In genomic region chr7:139417478-139417877, GRCh38 we compare ENCODE assay signal across 14 cellular contexts. TPM values are rescaled to one million over a fixed set of nuclear protein-coding genes. Genes with fewer than 3 reads are reported as not detected.
A peak's percentile ranks its signal among the peaks of the same experiment; 100 is the strongest.
DNase-seq lines count a peak whose midpoint lies in the region; ATAC-seq lines count a peak whose summit lies in the region.
"Had no signal": no experiment of that assay in that cellular context is flagged by ENCODE, and none has a peak within 500 bp of the region (broad histone marks: within the 10 kb centered on the region; RNA-seq: fewer than 3 reads in every experiment).

No MANE protein-coding gene starts in this region.

- H3K27me3 Mint-ChIP-seq in CD4-positive, alpha-beta memory T cell, result no peaks in the 10 kb centered on the region
- no peaks in the 10 kb centered on the region for H3K27me3 Mint-ChIP-seq in central memory CD8-positive, alpha-beta T cell

- H3K4ac ChIP-seq in neuronal stem cell (ENCODE audit: low read length), result no peak overlapping the region

- no peak overlapping the region for H2BK5ac ChIP-seq in neuronal stem cell (ENCODE audit: low read length)

- no peaks in the 10 kb centered on the region for H3K27me3 ChIP-seq in CD4-positive, alpha-beta memory T cell (ENCODE audit: insufficient read depth, low read length)
- H3K27me3 ChIP-seq in neuronal stem cell (ENCODE audit: control insufficient read depth in 3 of 3, insufficient read depth in 3 of 3, low read depth in 1 of 3, low read length in 3 of 3), result no peaks in the 10 kb centered on the region
- H3K27me3 ChIP-seq: BLaER1 had no signal

- H3K4me3 ChIP-seq in CD4-positive, alpha-beta memory T cell (ENCODE audit: low read length in 2 of 2), result no peak overlapping the region
- H3K4me3 ChIP-seq in neuronal stem cell (ENCODE audit: low read length in 2 of 2), result no peak overlapping the region
- H3K4me3 ChIP-seq: BLaER1, GM23248 had no signal

- WGBS in neuronal stem cell (ENCODE audit: extremely low coverage in 2 of 2, insufficient read length in 2 of 2, insufficient replicate concordance in 1 of 2), 2 donors, result no CpG with 5 or more reads among the region's 15 CpGs

- CTCF ChIA-PET in CD4-positive, alpha-beta memory T cell (lab: Charles Lee; ENCODE audit: partially characterized antibody), result interaction anchor here (1.7 kb wide), 1 partner anchor 17 kb away, joined by 5 read pairs; no protein-coding TSS in a partner anchor

- no peak overlapping the region for H3K27ac ChIP-seq in CD4-positive, alpha-beta memory T cell (ENCODE audit: low read depth, low read length)
- H3K27ac ChIP-seq in neuronal stem cell (replicated peaks; ENCODE audit: low read length), result no peak overlapping the region
- H3K27ac ChIP-seq: BLaER1, GM23248 had no signal

- H2AFZ ChIP-seq in neuronal stem cell (ENCODE audit: low read length), result no peak overlapping the region
- H2AFZ ChIP-seq: GM23248 had no signal

- intact Hi-C loops in CD4-positive, alpha-beta memory T cell (cut with micrococcal nuclease), result no loop called here

- H4K8ac ChIP-seq in neuronal stem cell (ENCODE audit: low read depth, low read length), result no peak overlapping the region

- H4K91ac ChIP-seq in neuronal stem cell (ENCODE audit: low read depth, low read length, poor library complexity), result no peak overlapping the region

- H2BK15ac ChIP-seq in neuronal stem cell (ENCODE audit: low read length), result no peak overlapping the region

- H3K4me3 Mint-ChIP-seq in CD4-positive, alpha-beta memory T cell, result no peak overlapping the region
- no peak overlapping the region for H3K4me3 Mint-ChIP-seq in central memory CD8-positive, alpha-beta T cell

- no peak overlapping the region for H3K14ac ChIP-seq in neuronal stem cell (ENCODE audit: low read length)

- H2AK5ac ChIP-seq in neuronal stem cell (ENCODE audit: low read depth, low read length), result no peak overlapping the region

- no peak overlapping the region for H2BK12ac ChIP-seq in neuronal stem cell (ENCODE audit: low read length)

- peaks cover 66% of the 10 kb centered on the region for H3K36me3 ChIP-seq in CD4-positive, alpha-beta memory T cell (ENCODE audit: insufficient read depth, low read length)
- H3K36me3 ChIP-seq in neuronal stem cell (replicated peaks in 1 of 2; ENCODE audit: control insufficient read depth in 2 of 2, insufficient read depth in 2 of 2, low read length in 2 of 2), result peaks cover 18 to 99% of the 10 kb centered on the region in 2 donors

- peak overlapping the region; percentile 27 for H3K9ac ChIP-seq in neuronal stem cell (ENCODE audit: low read depth, low read length, poor library complexity)
- H3K9ac ChIP-seq: BLaER1, GM23248 had no signal

- DNase-seq in activated CD8-positive, alpha-beta memory T cell treated with anti-CD3 and anti-CD28 coated beads, Interleukin-2, amount 50 U/mL, for 48 hours, result peak; percentile 36
- no peak for DNase-seq in activated CD8-positive, alpha-beta memory T cell treated with anti-CD3 and anti-CD28 coated beads for 24 hours
- DNase-seq in CD4-positive, alpha-beta memory T cell, result no peak
- DNase-seq in central memory CD8-positive, alpha-beta T cell (ENCODE audit: low spot score in 2 of 2), result no peak
- DNase-seq in neuronal stem cell (ENCODE audit: low spot score) (no peak), SHP77 (lab: John Stamatoyannopoulos, UW) (no peak)
- no peak for DNase-seq in NK-92 treated with Interleukin-12 subunit alpha and Interleukin-12 subunit beta, amount 100 ng/mL, for 24 hours (lab: John Stamatoyannopoulos, UW)
- DNase-seq: 8988T, AML-193, Calu3, DMS 273 treated with DMSO at 0.1 percent for 48 hours, GM23248 had no signal

- H3K4me1 ChIP-seq in CD4-positive, alpha-beta memory T cell (ENCODE audit: insufficient read depth, low read length), result no peaks in the 10 kb centered on the region
- H3K4me1 ChIP-seq in neuronal stem cell (ENCODE audit: control insufficient read depth in 2 of 2, insufficient read depth in 1 of 2, low read depth in 1 of 2, low read length in 2 of 2), result no peaks in the 10 kb centered on the region
- H3K4me1 ChIP-seq: BLaER1 had no signal

- POLR2A ChIA-PET in CD4-positive, alpha-beta memory T cell (lab: Charles Lee; ENCODE audit: partially characterized antibody), result no interaction called here

- no peak overlapping the region for H2BK120ac ChIP-seq in neuronal stem cell (ENCODE audit: low read depth, low read length)

- peaks cover 0 to 4% (median 1%) of the 10 kb centered on the region in 4 donors for H3K4me1 Mint-ChIP-seq in CD4-positive, alpha-beta memory T cell
- no peaks in the 10 kb centered on the region for H3K4me1 Mint-ChIP-seq in central memory CD8-positive, alpha-beta T cell

- H3K9me3 ChIP-seq in CD4-positive, alpha-beta memory T cell (ENCODE audit: control insufficient read depth in 1 of 2, low read length in 2 of 2), result no peaks in the 10 kb centered on the region
- H3K9me3 ChIP-seq in neuronal stem cell (replicated peaks in 1 of 2; ENCODE audit: control insufficient read depth in 2 of 2, insufficient read depth in 1 of 2, low read depth in 1 of 2, low read length in 2 of 2), result no peaks in the 10 kb centered on the region
- H3K9me3 ChIP-seq: BLaER1 had no signal

- no peaks in the 10 kb centered on the region for H3K9me3 Mint-ChIP-seq in CD4-positive, alpha-beta memory T cell
- no peaks in the 10 kb centered on the region for H3K9me3 Mint-ChIP-seq in central memory CD8-positive, alpha-beta T cell

- peak overlapping the region in 4 of 7 donors; percentile 13 to 81 (median 58) for H3K27ac Mint-ChIP-seq in CD4-positive, alpha-beta memory T cell
- H3K27ac Mint-ChIP-seq in central memory CD8-positive, alpha-beta T cell (ENCODE audit: low read depth), result peak overlapping the region; percentile 32

- H3K18ac ChIP-seq in neuronal stem cell (ENCODE audit: low read length), result no peak overlapping the region

- ATAC-seq in central memory CD8-positive, alpha-beta T cell (replicated peaks; ENCODE audit: extremely low read depth, poor library complexity, severe bottlenecking), result no peak
- ATAC-seq: HCT116 had no signal

- no peak overlapping the region for H3K23ac ChIP-seq in neuronal stem cell (ENCODE audit: low read depth, low read length, poor library complexity)

- H3K79me1 ChIP-seq in neuronal stem cell (ENCODE audit: low read depth, low read length), result no peaks in the 10 kb centered on the region

- no peak overlapping the region for H3K4me2 ChIP-seq in neuronal stem cell (ENCODE audit: insufficient read depth, low read length, poor library complexity, severe bottlenecking)
- H3K4me2 ChIP-seq: BLaER1 had no signal

- H3K36me3 Mint-ChIP-seq in CD4-positive, alpha-beta memory T cell, result peaks cover 47 to 77% of the 10 kb centered on the region in 2 donors
- peaks cover 66% of the 10 kb centered on the region for H3K36me3 Mint-ChIP-seq in central memory CD8-positive, alpha-beta T cell (ENCODE audit: insufficient read depth)

RNA-seq across cellular contexts. Expression of gene LUC7L2, which starts 57.8 kb away (rescaled TPM):
- 100 to 1,000 TPM; 131 to 133 TPM for total RNA-seq in CD4-positive, alpha-beta memory T cell
- polyA plus RNA-seq in CD4-positive, alpha-beta memory T cell, result 10 to 100 TPM; 50.0 to 73.0 TPM
- polyA plus RNA-seq in neuronal stem cell (2013, experiment 1 of 2), result 46.0 TPM
- 46.5 TPM for polyA plus RNA-seq in neuronal stem cell (2013, experiment 2 of 2)
